25 cellular contexts compared by ENCODE assay signal in genomic region chr1:18870325-18870865, GRCh38. TPM values are rescaled to one million over a fixed set of nuclear protein-coding genes. Genes with fewer than 3 reads are reported as not detected.
A peak's percentile ranks its signal among the peaks of the same experiment; 100 is the strongest.
DNase-seq lines count a peak whose midpoint lies in the region; ATAC-seq, FAIRE-seq and TF ChIP-seq lines count a peak whose summit lies in the region.
"Had no signal": no experiment of that assay in that cellular context is flagged by ENCODE, and none has a peak within 500 bp of the region (broad histone marks: within the 10 kb centered on the region; RNA-seq: fewer than 3 reads in every experiment).

No MANE protein-coding gene starts in this region.

- in situ Hi-C loops in HepG2 (cut with HindIII; ENCODE audit: extremely low pct_ligation_motif_present, low pct_unique_long_range_greater_than_20kb) (no loop called here), HAP-1 (cut with MboI; ENCODE audit: low sequenced_read_pairs) (no loop called here)

- TF ChIP-seq CTCF in HEK293 (tag by site-specific recombination; IDR thresholded peaks at IDR 0.05) (no peak), VCaP (conservative IDR thresholded peaks at IDR 0.05) (no peak), HepG2 (CRISPR knock-in tag; IDR thresholded peaks at IDR 0.05) (no peak)

- no peak for TF ChIP-seq POLR2A in HepG2 (IDR thresholded peaks at IDR 0.05; ENCODE audit: insufficient read depth in 1 of 2, low read depth in 2 of 2, low read length in 2 of 2)

- no peak overlapping the region for H2AFZ ChIP-seq in HepG2 (ENCODE audit: low read length)

- H3K79me2 ChIP-seq in HepG2 (ENCODE audit: insufficient read depth, low read length) = no peaks in the 10 kb centered on the region

- FAIRE-seq in HepG2 (lab: Jason Lieb, UNC) = no peak
- FAIRE-seq: A549, G401.6, GM12892 had no signal

- H3K27me3 ChIP-seq in HepG2 (ENCODE audit: control insufficient read depth in 1 of 2, insufficient read depth in 2 of 2, low read length in 2 of 2) (peaks cover 1 to 18% of the 10 kb centered on the region in 2 experiments), HAP-1 (ENCODE audit: low read depth) (peaks cover 10% of the 10 kb centered on the region; the same call in 1 of the 2 replicates)
- H3K27me3 ChIP-seq: BE2C had no signal

- H4K20me1 ChIP-seq in HepG2 (ENCODE audit: insufficient read depth, low read length) = peaks cover 13% of the 10 kb centered on the region; the same call in 1 of the 2 replicates

- DNase-seq in A172 (ENCODE audit: low spot score) = peak; percentile 4
- DNase-seq in HepG2 (ENCODE audit: low spot score) = no peak
- DNase-seq in NCI-H774 (lab: John Stamatoyannopoulos, UW) = no peak
- DNase-seq in HAP-1 (ENCODE audit: low spot score in 2 of 2) = no peak
- DNase-seq in stimulated activated CD4-positive, alpha-beta T cell treated with anti-CD3 and anti-CD28 coated beads, Interleukin-2, amount 100 ng/mL, for 24 hours = no peak
- no peak for DNase-seq in AML-193 (lab: John Stamatoyannopoulos, UW)
- DNase-seq: BE2C; CD4-positive, alpha-beta T cell; COR-L47; GOT3; NCI-H1092; NCI-H1436; NCI-H1930; NCI-H748 treated with DMSO at 0.1 percent for 48 hours; OCI-M1; SHP77 treated with DMSO at 0.1 percent for 48 hours; SK-N-SH had no signal

- no peak overlapping the region for H3K27ac ChIP-seq in HEK293 (ENCODE audit: extremely low read depth, low read depth, low read length)
- peak overlapping the region; percentile 19; the same call in 1 of the 2 replicates for H3K27ac ChIP-seq in VCaP
- no peak overlapping the region for H3K27ac ChIP-seq in HepG2 (ENCODE audit: extremely low read length, insufficient read depth, low read length)
- H3K27ac ChIP-seq: A549 had no signal

- intact Hi-C loops in HepG2 (cut with micrococcal nuclease; ENCODE audit: unreplicated experiment) = no loop called here

- BruUV-seq in HepG2 (replicated peaks; lab: Mats Ljungman, UMichigan) = no TSS peak

- CTCF ChIA-PET in HEK293 (lab: Yijun Ruan, JAX) (no interaction called here), HepG2 (lab: Yijun Ruan, JAX; ENCODE audit: low intra/inter-chr PET ratio, low total read pairs) (no interaction called here)

- TF ChIP-seq EP300 in HepG2 (IDR thresholded peaks at IDR 0.05; ENCODE audit: low read depth in 2 of 2, low read length in 2 of 2) (no peak), HepG2 (CRISPR knock-in tag; IDR thresholded peaks at IDR 0.05; ENCODE audit: borderline replicate concordance) (no peak)

- 53% methylated on average over 8 of the region's 8 CpGs for WGBS in HepG2 (ENCODE audit: low lambda C conversion rate)

- H3K36me3 ChIP-seq in HEK293 (ENCODE audit: control insufficient read depth in 2 of 2, insufficient read depth in 1 of 2, low read length in 2 of 2) (no peaks in the 10 kb centered on the region), HepG2 (replicated peaks in 1 of 2; ENCODE audit: control insufficient read depth in 1 of 2, insufficient read depth in 2 of 2, low read length in 2 of 2) (peaks cover 15 to 29% of the 10 kb centered on the region in 2 experiments), HAP-1 (replicated peaks) (no peaks in the 10 kb centered on the region; the same call in 1 of the 2 replicates)
- H3K36me3 ChIP-seq: BE2C had no signal

- H3K9ac ChIP-seq in HepG2 (ENCODE audit: insufficient read depth, low read depth, low read length) = no peak overlapping the region
- H3K9ac ChIP-seq: SK-N-SH had no signal

- ATAC-seq in HepG2 = no peak
- ATAC-seq: A549, HCT116 had no signal

- H3K4me3 ChIP-seq in HEK293 (ENCODE audit: low read depth, low read length) = no peak overlapping the region
- no peak overlapping the region for H3K4me3 ChIP-seq in HepG2 (replicated peaks in 1 of 3; ENCODE audit: insufficient read depth in 1 of 3, low read depth in 2 of 3, low read length in 3 of 3)
- H3K4me3 ChIP-seq in HAP-1 = no peak overlapping the region
- H3K4me3 ChIP-seq: A549 had no signal

- no peaks in the 10 kb centered on the region for H3K4me1 ChIP-seq in HEK293 (ENCODE audit: control insufficient read depth, insufficient read depth, low read length)
- H3K4me1 ChIP-seq in HepG2 (ENCODE audit: insufficient read depth, low read length) = peaks cover 10% of the 10 kb centered on the region
- H3K4me1 ChIP-seq in HAP-1 = no peaks in the 10 kb centered on the region
- H3K4me1 ChIP-seq: A549, BE2C had no signal

- H3K9me3 ChIP-seq in HEK293 (ENCODE audit: control insufficient read depth, insufficient read depth, low read depth, low read length) (no peaks in the 10 kb centered on the region), HepG2 (ENCODE audit: low read length) (no peaks in the 10 kb centered on the region), HAP-1 (no peaks in the 10 kb centered on the region)
- H3K9me3 ChIP-seq: A549, BE2C, SK-N-SH had no signal

- POLR2A ChIA-PET in HEK293 (lab: Yijun Ruan, JAX) (no interaction called here), HepG2 (lab: Yijun Ruan, JAX) (no interaction called here)

- H3K4me2 ChIP-seq in HepG2 (ENCODE audit: low read depth, low read length) = no peak overlapping the region
- H3K4me2 ChIP-seq: A549, SK-N-SH had no signal

- no peak for TF ChIP-seq RAD21 in HepG2 (CRISPR knock-in tag; IDR thresholded peaks at IDR 0.05)

TF ChIP-seq in HEK293, 187 proteins besides CTCF, POLR2A, EP300 and RAD21:
- TF ChIP-seq TRIM28 (IDR thresholded peaks at IDR 0.05; ENCODE audit: borderline replicate concordance, low read length) = no peak
- TF ChIP-seq ZNF366 (tag by site-specific recombination; conservative IDR thresholded peaks at IDR 0.05) = no peak
- TF ChIP-seq ZNF426 (tag by site-specific recombination; IDR thresholded peaks at IDR 0.05) = no peak
- peak; percentile 93 for TF ChIP-seq ZNF10 (tag by site-specific recombination; IDR thresholded peaks at IDR 0.05)
- TF ChIP-seq ZBTB48 (tag by site-specific recombination; IDR thresholded peaks at IDR 0.05) = no peak
TF ChIP-seq in HEK293: peak in this region for 1.

TF ChIP-seq in HepG2, 621 proteins besides CTCF, POLR2A, EP300 and RAD21:
- TF ChIP-seq LBX2 (CRISPR knock-in tag; IDR thresholded peaks at IDR 0.05; ENCODE audit: borderline replicate concordance) (no peak), AGO2 (optimal IDR thresholded peaks at IDR 0.05; ENCODE audit: low read depth, low read length) (peak; percentile 9), RBM22 (optimal IDR thresholded peaks at IDR 0.05; ENCODE audit: low read length) (peak; percentile 54), ZNF343 (CRISPR knock-in tag; IDR thresholded peaks at IDR 0.05) (no peak)

RNA-seq across cellular contexts. Expression of gene TAS1R2, which starts 10.9 kb away (rescaled TPM):
- not detected in 2 replicates for total RNA-seq in A172 (2014; rRNA removed; shearing (Covaris generic))
- not detected in 2 replicates for total RNA-seq in HepG2 (2016; rRNA removed; fragmentation: Illumina TruSeq; extraction: Trizol)
- not detected in 2 replicates for total RNA-seq in HepG2 (2016; cell fraction: cytosol; rRNA removed; fragmentation: Illumina TruSeq; extraction: Trizol; ENCODE audit: low read depth)
- total RNA-seq in HepG2 (2016; cell fraction: insoluble cytoplasmic fraction; rRNA removed; fragmentation: Illumina TruSeq; extraction: Trizol) = not detected in 2 replicates
- total RNA-seq in HepG2 (2016; cell fraction: membrane; rRNA removed; fragmentation: Illumina TruSeq; extraction: Trizol) = not detected in 2 replicates
- total RNA-seq in HepG2 (2016; cell fraction: nucleus; rRNA removed; fragmentation: Illumina TruSeq; extraction: Trizol) = not detected in 2 replicates
- not detected in 2 replicates for polyA plus RNA-seq in HepG2 (2011; rRNA removed)
- 0.01 TPM in 1 of 2 replicates, not detected in the other for polyA plus RNA-seq in HepG2 (2011; cell fraction: cytosol; rRNA removed)
- 0.08 and 0.16 TPM in 2 replicates for polyA plus RNA-seq in HepG2 (2011; cell fraction: nucleus; rRNA removed)
- 0.09 TPM in 1 of 2 replicates, not detected in the other for polyA plus RNA-seq in HepG2 (2012)
- not detected in 2 replicates for polyA plus RNA-seq in HepG2 (2016; cell fraction: cytosol; fragmentation: Illumina TruSeq; extraction: Trizol; ENCODE audit: low read depth)
- polyA plus RNA-seq in HepG2 (2016; cell fraction: insoluble cytoplasmic fraction; fragmentation: Illumina TruSeq; extraction: Trizol; ENCODE audit: low read depth) = not detected in 2 replicates
- not detected in 2 replicates for polyA plus RNA-seq in HepG2 (2016; cell fraction: membrane; fragmentation: Illumina TruSeq; extraction: Trizol; ENCODE audit: low read depth)
- polyA plus RNA-seq in HepG2 (2016; cell fraction: nucleus; fragmentation: Illumina TruSeq; extraction: Trizol; ENCODE audit: insufficient read depth, low read depth) = not detected in 2 replicates
- not detected in 2 replicates for polyA minus RNA-seq in HepG2 (2011; rRNA and poly(A)+ RNA removed; ENCODE audit: low replicate concordance)
- not detected in 2 replicates for polyA minus RNA-seq in HepG2 (2011; cell fraction: cytosol; rRNA and poly(A)+ RNA removed)
- polyA minus RNA-seq in HepG2 (2011; cell fraction: nucleus; rRNA and poly(A)+ RNA removed) = not detected in 2 replicates
- total RNA-seq: CD4-positive, alpha-beta T cell; LHCN-M2; NCI-H460 had no signal
- polyA plus RNA-seq: A549, SK-N-SH had no signal

RNA-seq across cellular contexts. Expression of gene ALDH4A1, which starts 32.0 kb away (rescaled TPM):
- 8.4 and 10.1 TPM in 2 replicates for total RNA-seq in A172 (2014; rRNA removed; shearing (Covaris generic))
- total RNA-seq in HepG2 (2016; rRNA removed; fragmentation: Illumina TruSeq; extraction: Trizol) = 58.5 and 76.4 TPM in 2 replicates
- total RNA-seq in HepG2 (2016; cell fraction: cytosol; rRNA removed; fragmentation: Illumina TruSeq; extraction: Trizol; ENCODE audit: low read depth) = 7.2 and 7.7 TPM in 2 replicates
- 53.0 and 79.3 TPM in 2 replicates for total RNA-seq in HepG2 (2016; cell fraction: insoluble cytoplasmic fraction; rRNA removed; fragmentation: Illumina TruSeq; extraction: Trizol)
- total RNA-seq in HepG2 (2016; cell fraction: membrane; rRNA removed; fragmentation: Illumina TruSeq; extraction: Trizol) = 22.0 and 22.8 TPM in 2 replicates
- total RNA-seq in HepG2 (2016; cell fraction: nucleus; rRNA removed; fragmentation: Illumina TruSeq; extraction: Trizol) = 52.1 and 60.8 TPM in 2 replicates
- 229 and 240 TPM in 2 replicates for polyA plus RNA-seq in HepG2 (2011; rRNA removed)
- polyA plus RNA-seq in HepG2 (2011; cell fraction: cytosol; rRNA removed) = 210 and 362 TPM in 2 replicates
- 328 and 432 TPM in 2 replicates for polyA plus RNA-seq in HepG2 (2011; cell fraction: nucleus; rRNA removed)
- polyA plus RNA-seq in HepG2 (2012) = 87.2 and 88.3 TPM in 2 replicates
- 7.1 and 8.1 TPM in 2 replicates for polyA plus RNA-seq in HepG2 (2016; cell fraction: cytosol; fragmentation: Illumina TruSeq; extraction: Trizol; ENCODE audit: low read depth)
- polyA plus RNA-seq in HepG2 (2016; cell fraction: insoluble cytoplasmic fraction; fragmentation: Illumina TruSeq; extraction: Trizol; ENCODE audit: low read depth) = 53.0 and 59.0 TPM in 2 replicates
- 16.0 and 17.1 TPM in 2 replicates for polyA plus RNA-seq in HepG2 (2016; cell fraction: membrane; fragmentation: Illumina TruSeq; extraction: Trizol; ENCODE audit: low read depth)
- polyA plus RNA-seq in HepG2 (2016; cell fraction: nucleus; fragmentation: Illumina TruSeq; extraction: Trizol; ENCODE audit: insufficient read depth, low read depth) = 91.4 and 94.6 TPM in 2 replicates
- 12.3 and 373 TPM in 2 replicates for polyA minus RNA-seq in HepG2 (2011; rRNA and poly(A)+ RNA removed; ENCODE audit: low replicate concordance)
- polyA minus RNA-seq in HepG2 (2011; cell fraction: cytosol; rRNA and poly(A)+ RNA removed) = 140 and 148 TPM in 2 replicates
- 129 and 138 TPM in 2 replicates for polyA minus RNA-seq in HepG2 (2011; cell fraction: nucleus; rRNA and poly(A)+ RNA removed)
